24 cellular contexts compared by ENCODE assay signal in the genomic region with DNA sequence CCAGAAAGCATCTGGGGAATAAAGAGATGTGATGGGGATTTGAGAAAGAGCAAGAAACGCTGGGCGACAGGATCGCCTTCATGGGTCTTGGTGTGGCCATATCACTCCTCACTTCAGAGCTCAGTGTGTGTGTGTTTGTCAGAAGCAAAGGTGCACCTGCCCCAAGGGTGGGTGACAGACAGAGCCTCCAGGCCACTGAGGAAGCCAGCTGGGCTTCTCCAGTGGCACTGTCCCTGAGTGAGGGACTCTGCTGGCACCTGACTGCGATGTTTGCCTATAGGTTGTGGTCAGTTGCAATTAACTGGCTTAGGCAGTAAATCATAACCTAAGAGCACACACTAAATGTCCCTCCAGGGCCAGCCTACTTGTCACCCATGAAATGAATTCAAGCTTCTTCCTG. TPM values are rescaled to one million over a fixed set of nuclear protein-coding genes. Genes with fewer than 3 reads are reported as not detected.
DNase-seq lines count a peak whose midpoint lies in the region; ATAC-seq and TF ChIP-seq lines count a peak whose summit lies in the region.
"Had no signal": no experiment of that assay in that cellular context is flagged by ENCODE, and none has a peak within 500 bp of the region (broad histone marks: within the 10 kb centered on the region; RNA-seq: fewer than 3 reads in every experiment).

No MANE protein-coding gene starts in this region.

- DNase-seq in NCI-H1417 (lab: John Stamatoyannopoulos, UW): peak in 2 of 3 experiments; percentile 29 to 32
- no peak for DNase-seq in NCI-H1417 treated with DMSO at 0.1 percent for 48 hours (lab: John Stamatoyannopoulos, UW)
- DNase-seq in NCI-H510A (lab: John Stamatoyannopoulos, UW): peak; percentile 47
- peak; percentile 3 for DNase-seq in epidermal melanocyte (ENCODE audit: insufficient read length, low spot score)
- DNase-seq in lung (ENCODE audit: low spot score): peak; percentile 13
- DNase-seq in activated naive CD4-positive, alpha-beta T cell treated with anti-CD3 and anti-CD28 coated beads, Interleukin-2, amount 50 U/mL, for 16 hours: no peak
- DNase-seq in right atrium auricular region (ENCODE audit: low spot score): no peak
- DNase-seq: AML-193; Caco-2; CD4-positive, alpha-beta T cell; DND-41; EL; GM23248 had no signal

- no peak for TF ChIP-seq CTCF in lung (IDR thresholded peaks at IDR 0.05; ENCODE audit: control extremely low read depth, extremely low read depth)
- TF ChIP-seq CTCF in right atrium auricular region (IDR thresholded peaks at IDR 0.05): no peak

- ATAC-seq in lung (ENCODE audit: insufficient read depth, low FRiP score) (no peak), HG02759 (IDR thresholded peaks at IDR 0.05; ENCODE audit: unreplicated experiment) (no peak)
- ATAC-seq: A549, GM12878 had no signal

- no peaks in the 10 kb centered on the region for H3K9me3 ChIP-seq in lung (ENCODE audit: control insufficient read depth in 2 of 2, insufficient read depth in 1 of 2, low read length in 1 of 2)
- no peaks in the 10 kb centered on the region for H3K9me3 ChIP-seq in right atrium auricular region
- H3K9me3 ChIP-seq: A549, HAP-1 had no signal

- WGBS in lung, 2 donors: 92 to 94% methylated on average over 4 of the region's 4 CpGs

- H3K36me3 ChIP-seq in lung (ENCODE audit: control insufficient read depth in 2 of 2, insufficient read depth in 2 of 2, low read length in 2 of 2) (no peaks in the 10 kb centered on the region), right atrium auricular region (no peaks in the 10 kb centered on the region)
- H3K36me3 ChIP-seq: HAP-1 had no signal

- H3K27me3 ChIP-seq in lung (ENCODE audit: control insufficient read depth, insufficient read depth): no peaks in the 10 kb centered on the region
- H3K27me3 ChIP-seq in right atrium auricular region: no peaks in the 10 kb centered on the region

- H3K4me3 ChIP-seq in lung: no peak overlapping the region
- no peak overlapping the region for H3K4me3 ChIP-seq in right atrium auricular region
- H3K4me3 ChIP-seq: A549, GM12878, GM23248, HAP-1 had no signal

- H3K27ac ChIP-seq in lung (ENCODE audit: low read depth in 1 of 2, low read length in 1 of 2) (no peak overlapping the region), right atrium auricular region (no peak overlapping the region)
- H3K27ac ChIP-seq: 22Rv1, A549, C4-2B, GM23248, HL-60 had no signal

- H3K4me1 ChIP-seq in lung (ENCODE audit: control insufficient read depth in 2 of 2, insufficient read depth in 2 of 2, low read length in 2 of 2) (no peaks in the 10 kb centered on the region), right atrium auricular region (no peaks in the 10 kb centered on the region)
- H3K4me1 ChIP-seq: A549, HAP-1 had no signal

RNA-seq across cellular contexts. Expression of a gene that starts 23.5 kb away (rescaled TPM):
- 1 to 10 TPM; 3.5 to 3.7 TPM for total RNA-seq in lung
- 1 to 10 TPM in 1 of 2 donors, under 1 TPM in 1; 0.49 to 1.5 TPM for polyA plus RNA-seq in lung
- 1 to 10 TPM; 2.7 to 4.4 TPM for total RNA-seq in right atrium auricular region
- total RNA-seq: GM12878 had no signal

RNA-seq across cellular contexts. Expression of a gene that starts 56.2 kb away (rescaled TPM):
- not detected for total RNA-seq in lung
- not detected for polyA plus RNA-seq in lung
- total RNA-seq in right atrium auricular region: not detected
- total RNA-seq: Caco-2; CD4-positive, alpha-beta T cell; G401; GM12878; GM23248; H4; HT1080 had no signal
- polyA plus RNA-seq: A549, BJ, GM12878, GM23248 had no signal

Comparison
In these comparisons a context has a peak if more than half of its experiments do, and no peak if none do; other contexts are left out.
1. DNase-seq: peak in NCI-H1417 (2 of 3), NCI-H510A (single experiment), epidermal melanocyte (single experiment) and lung (single experiment); none in NCI-H1417 treated with DMSO at 0.1 percent for 48 hours (single experiment), activated naive CD4-positive, alpha-beta T cell treated with anti-CD3 and anti-CD28 coated beads, Interleukin-2, amount 50 U/mL, for 16 hours (single experiment) and right atrium auricular region (single experiment).